35 cellular contexts compared by ENCODE assay signal in the genomic region with DNA sequence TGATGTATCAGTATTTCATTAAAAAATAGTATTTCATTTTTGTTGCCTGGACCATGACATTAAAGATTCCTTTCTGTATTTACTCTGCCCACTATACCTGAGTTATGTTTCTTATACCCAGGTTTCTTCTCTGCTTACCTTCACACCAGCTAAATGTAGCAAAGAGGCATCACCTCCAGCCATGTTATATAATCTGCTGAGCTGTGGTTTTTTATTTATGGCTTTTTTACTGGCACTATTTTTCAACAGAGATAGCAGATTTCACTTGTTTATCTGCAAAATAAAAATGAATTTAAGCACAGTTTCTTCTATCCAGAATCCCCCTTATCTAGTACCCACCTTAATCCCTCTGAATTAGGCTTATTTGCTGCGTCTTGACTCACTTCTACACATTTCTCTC.
"Had no signal": no experiment of that assay in that cellular context is flagged by ENCODE, and none has a peak within 500 bp of the region (broad histone marks: within the 10 kb centered on the region; RNA-seq: fewer than 3 reads in every experiment).

No MANE protein-coding gene starts in this region.

- H3K36me3 ChIP-seq: MG63 had no signal

- H3K27me3 ChIP-seq: MG63 had no signal

- H3K4me3 ChIP-seq: MG63 had no signal

- H3K9me3 ChIP-seq: MG63 had no signal

- DNase-seq: Karpas-422, Kasumi-1, MG63, MM.1S, MV-4-11, NCI-H1048, NCI-H1092, NCI-H1092 treated with DMSO at 0.1 percent for 48 hours, NCI-H1105, NCI-H1105 treated with DMSO at 0.1 percent for 48 hours, NCI-H1417, NCI-H1417 treated with DMSO at 0.1 percent for 48 hours, NCI-H1436, NCI-H1436 treated with DMSO at 0.1 percent for 48 hours, NCI-H146, NCI-H1694, NCI-H1694 treated with DMSO at 0.1 percent for 48 hours, NCI-H187, NCI-H187 treated with DMSO at 0.1 percent for 48 hours, NCI-H1930, NCI-H2029, NCI-H2029 treated with DMSO at 0.1 percent for 48 hours, NCI-H2081, NCI-H2081 treated with DMSO at 0.1 percent for 48 hours, NCI-H2107, NCI-H2171, NCI-H2171 treated with DMSO at 0.1 percent for 48 hours, NCI-H2227 treated with DMSO at 0.1 percent for 48 hours, NCI-H226, NCI-H345, NCI-H446, NCI-H446 treated with DMSO at 0.1 percent for 48 hours, NCI-H510A, NCI-H510A treated with DMSO at 0.1 percent for 48 hours, NCI-H524 had no signal
